26 cellular contexts compared by ENCODE assay signal in the genomic region with DNA sequence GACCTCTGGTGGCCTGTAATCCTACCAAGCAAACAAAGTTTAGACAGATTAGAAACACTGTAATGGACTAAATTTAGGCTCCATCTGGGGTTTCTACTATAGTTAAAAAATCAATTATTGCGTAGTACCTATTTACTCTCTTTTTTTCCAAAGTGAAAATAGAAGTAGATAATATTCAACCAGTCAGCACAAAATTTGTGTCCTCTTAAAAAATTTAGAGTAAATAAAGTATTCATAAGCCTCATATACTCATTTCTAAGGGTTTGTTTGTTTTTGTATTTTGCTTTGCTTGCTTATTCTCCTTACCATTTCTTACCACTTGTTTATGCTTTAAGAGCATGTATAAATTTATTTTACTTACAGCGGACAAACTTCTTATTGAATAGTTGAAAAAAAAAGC. TPM values are rescaled to one million over a fixed set of nuclear protein-coding genes. Genes with fewer than 3 reads are reported as not detected.
"Had no signal": no experiment of that assay in that cellular context is flagged by ENCODE, and none has a peak within 500 bp of the region (broad histone marks: within the 10 kb centered on the region; RNA-seq: fewer than 3 reads in every experiment).

No MANE protein-coding gene starts in this region.

- H3K36me3 ChIP-seq: left ventricle myocardium inferior, neural progenitor cell, ovary, right atrium auricular region, stomach, thyroid gland, transverse colon, upper lobe of left lung, vagina had no signal

- DNase-seq: islet precursor cell; left ventricle myocardium inferior; mesendoderm; naive B cell; natural killer cell; nephron progenitor cell; ovary; stimulated activated CD4-positive, alpha-beta T cell treated with anti-CD3 and anti-CD28 coated beads, Interleukin-12 subunit alpha, Interleukin-12 subunit beta, amount 100 ng/mL, for 4 hours; stimulated activated CD4-positive, alpha-beta T cell treated with anti-CD3 and anti-CD28 coated beads, Interleukin-15, amount 100 ng/mL, for 24 hours; stimulated activated CD4-positive, alpha-beta T cell treated with anti-CD3 and anti-CD28 coated beads, Interleukin-2, amount 100 ng/mL, for 24 hours; stimulated activated CD4-positive, alpha-beta T cell treated with anti-CD3 and anti-CD28 coated beads, Interleukin-4, amount 100 ng/mL, for 1 hour; stimulated activated naive B cell treated with anti-CD40 and anti-IgM and Interleukin-4, amounts not matched to agents 10 μg/mL and 1 μg/mL and 100 μg/mL, for 72 hours; stimulated activated naive CD8-positive, alpha-beta T cell treated with anti-CD3 and anti-CD28 coated beads, Interleukin-15, Interleukin-2, amounts not matched to agents 100 U/mL and 50 U/mL, for 24 hours; stomach; testis; thyroid gland; transverse colon; upper lobe of left lung had no signal

- H2AFZ ChIP-seq: neural progenitor cell had no signal

- H3K27me3 Mint-ChIP-seq: naive B cell; progenitor cell of endocrine pancreas; stimulated activated naive B cell treated with anti-CD40 and anti-IgM and Interleukin-4, amounts not matched to agents 10 μg/mL and 1 μg/mL and 100 μg/mL, for 72 hours had no signal

- H3K4me3 ChIP-seq: left ventricle myocardium inferior, lung, neural progenitor cell, ovary, right atrium auricular region, skin epidermis, stomach, testis, thyroid gland, transverse colon, upper lobe of left lung, vagina had no signal

- H3K4me1 ChIP-seq: left ventricle myocardium inferior, neural progenitor cell, right atrium auricular region, stomach, testis, thyroid gland, transverse colon, upper lobe of left lung, vagina had no signal

- H3K4me3 Mint-ChIP-seq: mesothelial cell of epicardium; naive B cell; natural killer cell; nephron progenitor cell; neural progenitor cell; stimulated activated naive B cell treated with anti-CD40 and anti-IgM and Interleukin-4, amounts not matched to agents 10 μg/mL and 1 μg/mL and 100 μg/mL, for 72 hours had no signal

- ATAC-seq: natural killer cell; sciatic nerve; stimulated activated naive B cell treated with anti-CD40 and anti-IgM and Interleukin-4, amounts not matched to agents 10 μg/mL and 1 μg/mL and 100 μg/mL, for 72 hours; stimulated activated naive CD8-positive, alpha-beta T cell treated with anti-CD3 and anti-CD28 coated beads, Interleukin-15, Interleukin-2, amounts not matched to agents 100 U/mL and 50 U/mL, for 24 hours had no signal

- H3K4me1 Mint-ChIP-seq: naive B cell; natural killer cell; stimulated activated naive B cell treated with anti-CD40 and anti-IgM and Interleukin-4, amounts not matched to agents 10 μg/mL and 1 μg/mL and 100 μg/mL, for 72 hours had no signal

- H3K4me2 ChIP-seq: neural progenitor cell had no signal

- H3K9me3 ChIP-seq: left ventricle myocardium inferior, ovary, right atrium auricular region, stomach, testis, thyroid gland, transverse colon, upper lobe of left lung, vagina had no signal

- H3K9me3 Mint-ChIP-seq: nephron progenitor cell, neural progenitor cell had no signal

- H3K9ac ChIP-seq: neural progenitor cell had no signal

- H3K27ac Mint-ChIP-seq: mesothelial cell of epicardium; naive B cell; natural killer cell; nephron progenitor cell; neural progenitor cell; progenitor cell of endocrine pancreas; stimulated activated naive B cell treated with anti-CD40 and anti-IgM and Interleukin-4, amounts not matched to agents 10 μg/mL and 1 μg/mL and 100 μg/mL, for 72 hours had no signal

- H3K27ac ChIP-seq: left ventricle myocardium inferior, neural progenitor cell, ovary, right atrium auricular region, skin epidermis, stomach, testis, thyroid gland, transverse colon, upper lobe of left lung, vagina had no signal

- H3K36me3 Mint-ChIP-seq: mesothelial cell of epicardium; naive B cell; neural progenitor cell; stimulated activated naive B cell treated with anti-CD40 and anti-IgM and Interleukin-4, amounts not matched to agents 10 μg/mL and 1 μg/mL and 100 μg/mL, for 72 hours had no signal

- H3K27me3 ChIP-seq: neural progenitor cell, ovary, right atrium auricular region, stomach, testis, thyroid gland, transverse colon, upper lobe of left lung, vagina had no signal

RNA-seq across cellular contexts. Expression of a gene that starts 54.5 kb away (rescaled TPM):
- total RNA-seq: natural killer cell had no signal
